Comparison of ENCODE assay signal across 8 cellular contexts in genomic region chr16:27408012-27408601, GRCh38. TPM values are rescaled to one million over a fixed set of nuclear protein-coding genes. Genes with fewer than 3 reads are reported as not detected.
DNase-seq lines count a peak whose midpoint lies in the region; ATAC-seq and TF ChIP-seq lines count a peak whose summit lies in the region.
"Had no signal": no experiment of that assay in that cellular context is flagged by ENCODE, and none has a peak within 500 bp of the region (broad histone marks: within the 10 kb centered on the region; RNA-seq: fewer than 3 reads in every experiment).

No MANE protein-coding gene starts in this region.

- H3K36me3 Mint-ChIP-seq in activated CD4-positive, alpha-beta memory T cell treated with anti-CD3 and anti-CD28 coated beads for 36 hours: peaks cover 81% of the 10 kb centered on the region
- H3K36me3 Mint-ChIP-seq in Caco-2 (ENCODE audit: insufficient read depth, unreplicated experiment): no peaks in the 10 kb centered on the region

- H3K4me3 Mint-ChIP-seq in activated CD4-positive, alpha-beta memory T cell treated with anti-CD3 and anti-CD28 coated beads for 36 hours: peak overlapping the region; percentile 100
- H3K4me3 Mint-ChIP-seq in Caco-2 (ENCODE audit: unreplicated experiment): no peak overlapping the region
- H3K4me3 Mint-ChIP-seq: nephron had no signal

- TF ChIP-seq CTCF in Caco-2 (IDR thresholded peaks at IDR 0.05; ENCODE audit: insufficient read depth in 1 of 2, low read depth in 1 of 2, low read length in 1 of 2, severe bottlenecking in 1 of 2, unreplicated experiment in 1 of 2): no peak

- H3K36me3 ChIP-seq in Caco-2 (ENCODE audit: control insufficient read depth, insufficient read depth, low read length): no peaks in the 10 kb centered on the region

- peaks cover 71% of the 10 kb centered on the region for H3K4me1 Mint-ChIP-seq in activated CD4-positive, alpha-beta memory T cell treated with anti-CD3 and anti-CD28 coated beads for 36 hours (ENCODE audit: low read depth)
- H3K4me1 Mint-ChIP-seq in Caco-2 (ENCODE audit: low read depth, unreplicated experiment): peaks cover 6% of the 10 kb centered on the region

- peak; percentile 73 for DNase-seq in activated CD4-positive, alpha-beta memory T cell treated with anti-CD3 and anti-CD28 coated beads for 36 hours
- DNase-seq in lung microvascular endothelial cell (ENCODE audit: low read depth in 2 of 2): peak; percentile 70 to 86
- DNase-seq in NCI-H345 (lab: John Stamatoyannopoulos, UW): no peak
- no peak for DNase-seq in NCI-H524 (lab: John Stamatoyannopoulos, UW)
- no peak for DNase-seq in Caco-2

- CTCF ChIA-PET in activated CD4-positive, alpha-beta memory T cell treated with anti-CD3 and anti-CD28 coated beads for 36 hours (lab: Charles Lee): interaction anchor here (0.6 to 8.5 kb wide), 6 partner anchors 20 to 228 kb away, joined by 3 to 75 read pairs (median 6); no protein-coding TSS in a partner anchor
- CTCF ChIA-PET in Caco-2 (lab: Charles Lee): no interaction called here

- no TSS peak for BruUV-seq in Caco-2 (replicated peaks; lab: Mats Ljungman, UMichigan)

- H3K27ac Mint-ChIP-seq in activated CD4-positive, alpha-beta memory T cell treated with anti-CD3 and anti-CD28 coated beads for 36 hours: peak overlapping the region; percentile 96
- H3K27ac Mint-ChIP-seq in Caco-2 (ENCODE audit: unreplicated experiment): no peak overlapping the region

- H3K27me3 Mint-ChIP-seq in activated CD4-positive, alpha-beta memory T cell treated with anti-CD3 and anti-CD28 coated beads for 36 hours: no peaks in the 10 kb centered on the region
- H3K27me3 Mint-ChIP-seq in Caco-2 (ENCODE audit: insufficient read depth, unreplicated experiment): no peaks in the 10 kb centered on the region

- no peaks in the 10 kb centered on the region for H3K27me3 ChIP-seq in Caco-2 (replicated peaks; ENCODE audit: control insufficient read depth, insufficient read depth, low read length)

- peak; percentile 52 for ATAC-seq in GM18909 (IDR thresholded peaks at IDR 0.05; ENCODE audit: poor library complexity, unreplicated experiment)
- ATAC-seq in HG03060 (IDR thresholded peaks at IDR 0.05; ENCODE audit: low read depth, unreplicated experiment): peak; percentile 60

- intact Hi-C loops in activated CD4-positive, alpha-beta memory T cell treated with anti-CD3 and anti-CD28 coated beads for 36 hours (cut with micrococcal nuclease): loop anchor here (1.0 to 5.0 kb wide), 4 partner anchors 9 to 205 kb away; partner anchors contain the start of gene KDM8
- intact Hi-C loops in Caco-2 (cut with micrococcal nuclease; ENCODE audit: unreplicated experiment): no loop called here

- POLR2A ChIA-PET in activated CD4-positive, alpha-beta memory T cell treated with anti-CD3 and anti-CD28 coated beads for 36 hours (lab: Charles Lee): interaction anchor here (1.0 to 3.3 kb wide), 10 partner anchors 9 to 204 kb away, joined by 3 to 27 read pairs (median 8); no protein-coding TSS in a partner anchor
- POLR2A ChIA-PET in Caco-2 (lab: Charles Lee): no interaction called here

- H3K4me1 ChIP-seq in Caco-2: no peaks in the 10 kb centered on the region

- H3K4me3 ChIP-seq in Caco-2 (ENCODE audit: low read depth, low read length): no peak overlapping the region

- peaks cover 9% of the 10 kb centered on the region for H3K9me3 Mint-ChIP-seq in activated CD4-positive, alpha-beta memory T cell treated with anti-CD3 and anti-CD28 coated beads for 36 hours
- peaks cover 15% of the 10 kb centered on the region for H3K9me3 Mint-ChIP-seq in Caco-2 (ENCODE audit: unreplicated experiment)

- H3K9me3 ChIP-seq in Caco-2: peaks cover 12% of the 10 kb centered on the region; the same call in 1 of the 2 replicates

RNA-seq across cellular contexts. Expression of gene IL21R, which starts 6.1 kb away (rescaled TPM):
- total RNA-seq in activated CD4-positive, alpha-beta memory T cell treated with anti-CD3 and anti-CD28 coated beads for 36 hours: 10 to 100 TPM; 55.0 to 55.9 TPM
- total RNA-seq in lung microvascular endothelial cell (under 0.01 TPM in 2 replicates), Caco-2 (2022) (0.07 and 0.12 TPM in 2 replicates)

Comparison
In these comparisons a context has a peak if more than half of its experiments do, and no peak if none do; other contexts are left out.
1. DNase-seq: peak in activated CD4-positive, alpha-beta memory T cell treated with anti-CD3 and anti-CD28 coated beads for 36 hours (single experiment) and lung microvascular endothelial cell (2 of 2); none in NCI-H345 (single experiment), NCI-H524 (0 of 2) and Caco-2 (0 of 2).
2. RNA of gene IL21R, which starts 6.1 kb away (total RNA-seq): 55.0 to 55.9 TPM in activated CD4-positive, alpha-beta memory T cell treated with anti-CD3 and anti-CD28 coated beads for 36 hours; 0.07 to 0.12 TPM in Caco-2 and under 0.01 TPM in lung microvascular endothelial cell; every median in the first group is over 10 times any median in the second.